In the genomic region with DNA sequence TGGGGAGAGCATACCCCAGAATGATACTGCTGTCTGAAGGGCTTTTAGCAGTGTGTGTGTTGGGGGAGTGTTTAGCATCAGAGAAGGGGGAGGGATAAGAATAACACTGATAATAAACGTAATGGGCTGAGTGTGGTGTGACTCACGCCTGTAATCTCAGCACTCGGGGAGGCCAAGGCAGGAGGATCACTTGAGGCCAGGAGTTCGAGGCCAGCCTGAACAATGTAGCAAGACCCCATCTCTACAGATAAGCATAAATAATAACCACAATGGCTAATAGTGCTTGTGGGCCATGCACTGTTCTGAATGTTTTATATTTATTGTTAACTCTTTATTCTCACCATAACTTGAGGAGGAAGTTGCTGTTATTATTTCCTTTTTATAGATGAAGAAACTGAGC, we compare ENCODE assay signal across 26 cellular contexts. TPM values are rescaled to one million over a fixed set of nuclear protein-coding genes. Genes with fewer than 3 reads are reported as not detected.
A peak's percentile ranks its signal among the peaks of the same experiment; 100 is the strongest.
DNase-seq lines count a peak whose midpoint lies in the region; FAIRE-seq and TF ChIP-seq lines count a peak whose summit lies in the region.
"Had no signal": no experiment of that assay in that cellular context is flagged by ENCODE, and none has a peak within 500 bp of the region (broad histone marks: within the 10 kb centered on the region; RNA-seq: fewer than 3 reads in every experiment).

No MANE protein-coding gene starts in this region.

- POLR2A ChIA-PET in HEK293 (lab: Yijun Ruan, JAX) = interaction anchor here (0.9 kb wide), 1 partner anchor 19 kb away, joined by 3 read pairs; no protein-coding TSS in a partner anchor

- H3K27me3 ChIP-seq in MM.1S (replicated peaks; ENCODE audit: insufficient read depth, low read length) = no peaks in the 10 kb centered on the region
- no peaks in the 10 kb centered on the region for H3K27me3 ChIP-seq in mesendoderm (ENCODE audit: insufficient read depth, low read length, poor library complexity)
- no peaks in the 10 kb centered on the region for H3K27me3 ChIP-seq in small intestine (ENCODE audit: control insufficient read depth in 2 of 2, insufficient read depth in 2 of 2, low read length in 2 of 2)
- H3K27me3 ChIP-seq: BLaER1 treated with 17β-estradiol and CSF1 and Interleukin-3, amounts not matched to agents 10 nM and 100 nM; SJSA1 had no signal

- no peak for FAIRE-seq in small intestine (lab: Jason Lieb, UNC)
- FAIRE-seq: A549 had no signal

- H3K56ac ChIP-seq in mesendoderm (ENCODE audit: low read length) = peak overlapping the region; percentile 12

- no peak overlapping the region for H2BK15ac ChIP-seq in mesendoderm (replicated peaks; ENCODE audit: low read depth)

- H3K9ac ChIP-seq in MM.1S (ENCODE audit: low read length) (peak overlapping the region; percentile 69), mesendoderm (ENCODE audit: low read length) (no peak overlapping the region)
- H3K9ac ChIP-seq: BLaER1 treated with 17β-estradiol and CSF1 and Interleukin-3, amounts not matched to agents 10 nM and 100 nM had no signal

- H3K9me3 ChIP-seq in HEK293 (ENCODE audit: control insufficient read depth, insufficient read depth, low read depth, low read length) (no peaks in the 10 kb centered on the region), MM.1S (replicated peaks; ENCODE audit: insufficient read depth, low read length) (no peaks in the 10 kb centered on the region), small intestine (ENCODE audit: control insufficient read depth, low read depth) (no peaks in the 10 kb centered on the region)
- H3K9me3 ChIP-seq: A549; BLaER1 treated with 17β-estradiol and CSF1 and Interleukin-3, amounts not matched to agents 10 nM and 100 nM; SJSA1 had no signal

- no peak overlapping the region for H4K5ac ChIP-seq in mesendoderm (ENCODE audit: low read length)

- DNase-seq in MM.1S (peak; percentile 36), amniotic epithelial cell (ENCODE audit: low read depth) (peak; percentile 12), mesendoderm (no peak), substantia nigra (lab: John Stamatoyannopoulos, UW) (no peak), SHP77 treated with DMSO at 0.1 percent for 48 hours (lab: John Stamatoyannopoulos, UW) (no peak), small intestine (no peak)
- DNase-seq: AML-193; CD4-positive, alpha-beta memory T cell; COR-L47; DMS53; HCEC 1CT; KG1; NCI-H1048; NCI-H1417 treated with DMSO at 0.1 percent for 48 hours; NCI-H187; NCI-H2081 treated with DMSO at 0.1 percent for 48 hours; NCI-H2171; NCI-H226; NCI-H510A; PC-3; T-cell had no signal

- TF ChIP-seq CTCF in HEK293 (tag by site-specific recombination; IDR thresholded peaks at IDR 0.05) (no peak), MM.1S (IDR thresholded peaks at IDR 0.05; ENCODE audit: low read length) (no peak)

- no peak overlapping the region for H4K8ac ChIP-seq in mesendoderm (ENCODE audit: low read depth, low read length)

- no peak overlapping the region for H3K4ac ChIP-seq in mesendoderm (ENCODE audit: low read depth, low read length)

- H2BK120ac ChIP-seq in mesendoderm (ENCODE audit: low read depth, low read length) = no peak overlapping the region

- H3K23ac ChIP-seq in mesendoderm (ENCODE audit: low read length) = no peak overlapping the region

- H3K18ac ChIP-seq in mesendoderm (ENCODE audit: low read length) = no peak overlapping the region

- H3K79me1 ChIP-seq in mesendoderm (ENCODE audit: low read length) = no peaks in the 10 kb centered on the region

- no peaks in the 10 kb centered on the region for H4K20me1 ChIP-seq in MM.1S (ENCODE audit: insufficient read depth, low read length)

- H2BK5ac ChIP-seq in mesendoderm (ENCODE audit: low read length) = no peak overlapping the region

- H3K79me2 ChIP-seq in MM.1S (ENCODE audit: low read length) (peaks cover 10% of the 10 kb centered on the region), mesendoderm (ENCODE audit: control insufficient read depth, insufficient read depth, low read length) (no peaks in the 10 kb centered on the region)

- no peaks in the 10 kb centered on the region for H3K9me2 ChIP-seq in MM.1S (replicated peaks; ENCODE audit: insufficient read depth, low read length)

- H3F3A ChIP-seq in MM.1S (ENCODE audit: insufficient read depth, low read length) = peaks cover 43% of the 10 kb centered on the region

- no CpG with 5 or more reads among the region's 4 CpGs for WGBS in mesendoderm (ENCODE audit: extremely low coverage, insufficient coverage, low lambda C conversion rate)
- 74 to 84% (median 78%) methylated on average over 4 of the region's 4 CpGs for WGBS in small intestine, 3 donors

- H3K4me3 ChIP-seq in HEK293 (ENCODE audit: low read depth, low read length) (no peak overlapping the region), MM.1S (ENCODE audit: low read length) (no peak overlapping the region), mesendoderm (ENCODE audit: low read length) (no peak overlapping the region), small intestine (ENCODE audit: low read depth in 1 of 2, low read length in 2 of 2) (no peak overlapping the region)
- H3K4me3 ChIP-seq: A549; BLaER1 treated with 17β-estradiol and CSF1 and Interleukin-3, amounts not matched to agents 10 nM and 100 nM; GM23338; SJSA1 had no signal

- H3K4me1 ChIP-seq in HEK293 (ENCODE audit: control insufficient read depth, insufficient read depth, low read length) (no peaks in the 10 kb centered on the region), MM.1S (ENCODE audit: low read length) (peaks cover 54% of the 10 kb centered on the region), mesendoderm (ENCODE audit: control insufficient read depth, low read depth, low read length) (peaks cover 20% of the 10 kb centered on the region), small intestine (ENCODE audit: control insufficient read depth in 2 of 2, insufficient read depth in 1 of 2, low read depth in 1 of 2, low read length in 1 of 2) (peaks cover 0 to 3% of the 10 kb centered on the region in 2 donors)
- H3K4me1 ChIP-seq: A549, SJSA1 had no signal

- H3K27ac ChIP-seq in HEK293 (ENCODE audit: extremely low read depth, low read depth, low read length) (no peak overlapping the region), MM.1S (ENCODE audit: low read length) (peak overlapping the region; percentile 87), mesendoderm (ENCODE audit: low read depth, low read length) (no peak overlapping the region), substantia nigra (ENCODE audit: low read depth, low read length, poor library complexity, severe bottlenecking) (no peak overlapping the region), small intestine (ENCODE audit: low read depth in 1 of 2, low read length in 1 of 2) (no peak overlapping the region)
- H3K27ac ChIP-seq: A549; BLaER1 treated with 17β-estradiol and CSF1 and Interleukin-3, amounts not matched to agents 10 nM and 100 nM; SJSA1 had no signal

- H2AK5ac ChIP-seq in mesendoderm (ENCODE audit: low read length) = no peak overlapping the region

- H2AFZ ChIP-seq in MM.1S (ENCODE audit: low read length) = 0 out of 2 replicates have a peak overlapping the region, but pooled peaks have one; percentile 77
- H2AFZ ChIP-seq: GM23338 had no signal

- H3K36me3 ChIP-seq in HEK293 (ENCODE audit: control insufficient read depth in 2 of 2, insufficient read depth in 1 of 2, low read length in 2 of 2) (no peaks in the 10 kb centered on the region), MM.1S (replicated peaks; ENCODE audit: insufficient read depth, low read length) (no peaks in the 10 kb centered on the region), mesendoderm (ENCODE audit: control insufficient read depth, insufficient read depth, low read length) (no peaks in the 10 kb centered on the region), small intestine (ENCODE audit: control insufficient read depth in 2 of 2, insufficient read depth in 2 of 2, low read length in 2 of 2) (no peaks in the 10 kb centered on the region)
- H3K36me3 ChIP-seq: BLaER1 treated with 17β-estradiol and CSF1 and Interleukin-3, amounts not matched to agents 10 nM and 100 nM; SJSA1 had no signal

- CTCF ChIA-PET in HEK293 (lab: Yijun Ruan, JAX) = interaction anchor here (0.9 kb wide), 1 partner anchor 29 kb away, joined by 5 read pairs; no protein-coding TSS in a partner anchor

- peak overlapping the region; percentile 74 for H3K4me2 ChIP-seq in MM.1S (ENCODE audit: low read depth, low read length)
- no peak overlapping the region for H3K4me2 ChIP-seq in mesendoderm (ENCODE audit: low read length)
- H3K4me2 ChIP-seq: A549 had no signal

TF ChIP-seq in HEK293, 187 proteins besides CTCF, POLR2A, EP300 and RAD21 (continues in another document):
- TF ChIP-seq ZNF24 (tag by site-specific recombination; IDR thresholded peaks at IDR 0.05) (peak; percentile 58; the same call in 1 of the 2 replicates), ZBTB8A (tag by site-specific recombination; IDR thresholded peaks at IDR 0.05) (no peak), ZNF394 (tag by site-specific recombination; IDR thresholded peaks at IDR 0.05; ENCODE audit: borderline replicate concordance) (no peak), ZFP41 (tag by site-specific recombination; IDR thresholded peaks at IDR 0.05; ENCODE audit: borderline replicate concordance) (no peak), PRDM1 (tag by site-specific recombination; IDR thresholded peaks at IDR 0.05) (no peak), ZNF391 (tag by site-specific recombination; IDR thresholded peaks at IDR 0.05; ENCODE audit: borderline replicate concordance, low read depth) (no peak), IKZF3 (tag by site-specific recombination; IDR thresholded peaks at IDR 0.05) (no peak), ZNF239 (tag by site-specific recombination; IDR thresholded peaks at IDR 0.05) (no peak)
- TF ChIP-seq, protein P1, sequence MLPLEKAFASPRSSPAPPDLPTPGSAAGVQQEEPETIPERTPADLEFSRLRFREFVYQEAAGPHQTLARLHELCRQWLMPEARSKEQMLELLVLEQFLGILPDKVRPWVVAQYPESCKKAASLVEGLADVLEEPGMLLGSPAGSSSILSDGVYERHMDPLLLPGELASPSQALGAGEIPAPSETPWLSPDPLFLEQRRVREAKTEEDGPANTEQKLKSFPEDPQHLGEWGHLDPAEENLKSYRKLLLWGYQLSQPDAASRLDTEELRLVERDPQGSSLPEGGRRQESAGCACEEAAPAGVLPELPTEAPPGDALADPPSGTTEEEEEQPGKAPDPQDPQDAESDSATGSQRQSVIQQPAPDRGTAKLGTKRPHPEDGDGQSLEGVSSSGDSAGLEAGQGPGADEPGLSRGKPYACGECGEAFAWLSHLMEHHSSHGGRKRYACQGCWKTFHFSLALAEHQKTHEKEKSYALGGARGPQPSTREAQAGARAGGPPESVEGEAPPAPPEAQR (tag by site-specific recombination; IDR thresholded peaks at IDR 0.05) = no peak

RNA-seq across cellular contexts. Expression of gene LEFTY2, which starts 2.6 kb away (rescaled TPM):
- polyA plus RNA-seq in mesendoderm (2013, experiment 1 of 2) = 11.8 TPM
- 13.3 TPM for polyA plus RNA-seq in mesendoderm (2013, experiment 2 of 2)
- under 1 TPM in 1 of 3 donors, not detected in 2; 0.01 TPM for polyA plus RNA-seq in small intestine
- polyA plus RNA-seq: A549; CD4-positive, alpha-beta memory T cell had no signal

RNA-seq across cellular contexts. Expression of gene PYCR2, which starts 19.5 kb away (rescaled TPM):
- 94.1 TPM for polyA plus RNA-seq in mesendoderm (2013, experiment 1 of 2)
- 95.3 TPM for polyA plus RNA-seq in mesendoderm (2013, experiment 2 of 2)
- 10 to 100 TPM; 31.9 to 68.0 (median 32.9) TPM for polyA plus RNA-seq in small intestine

RNA-seq across cellular contexts. Expression of gene LEFTY1, which starts 54.6 kb away (rescaled TPM):
- polyA plus RNA-seq in mesendoderm (2013, experiment 1 of 2) = 42.5 TPM
- 42.7 TPM for polyA plus RNA-seq in mesendoderm (2013, experiment 2 of 2)
- polyA plus RNA-seq in small intestine = under 1 TPM in 1 of 3 donors, not detected in 2; 0.19 TPM
- polyA plus RNA-seq: CD4-positive, alpha-beta memory T cell had no signal

RNA-seq across cellular contexts. Expression of gene SDE2, which starts 55.6 kb away (rescaled TPM):
- polyA plus RNA-seq in mesendoderm (2013, experiment 1 of 2) = 12.6 TPM
- 13.0 TPM for polyA plus RNA-seq in mesendoderm (2013, experiment 2 of 2)
- polyA plus RNA-seq in small intestine = 10 to 100 TPM in 1 of 3 donors, 1 to 10 TPM in 2; 7.8 to 10.9 (median 8.5) TPM

Comparison
In these comparisons a context has a peak if more than half of its experiments do, and no peak if none do; other contexts are left out.
1. DNase-seq: peak in MM.1S (single experiment) and amniotic epithelial cell (single experiment); none in mesendoderm (single experiment), substantia nigra (0 of 49), SHP77 treated with DMSO at 0.1 percent for 48 hours (single experiment) and small intestine (single experiment).